In the genomic region with DNA sequence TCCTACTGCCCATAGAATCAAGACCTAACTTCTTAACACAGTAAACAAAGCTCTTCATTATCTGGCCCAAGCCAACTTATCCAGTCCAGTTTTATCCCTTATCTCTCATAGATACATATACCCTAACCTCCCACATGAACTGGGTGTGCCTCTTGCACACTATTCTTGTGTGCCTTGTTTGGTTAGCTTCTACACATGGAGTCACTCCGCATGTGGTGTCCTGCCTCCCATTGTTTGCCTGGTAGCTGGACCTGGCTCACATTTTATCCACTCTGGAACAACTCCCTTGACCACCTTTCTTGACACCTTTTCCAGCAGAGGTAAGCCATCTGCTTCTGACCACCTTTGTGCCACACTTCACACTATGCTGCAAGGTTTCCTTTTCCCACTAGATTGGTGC, we compare ENCODE assay signal across 14 cellular contexts. TPM values are rescaled to one million over a fixed set of nuclear protein-coding genes. Genes with fewer than 3 reads are reported as not detected.
A peak's percentile ranks its signal among the peaks of the same experiment; 100 is the strongest.
DNase-seq lines count a peak whose midpoint lies in the region; ATAC-seq, FAIRE-seq and TF ChIP-seq lines count a peak whose summit lies in the region.
"Had no signal": no experiment of that assay in that cellular context is flagged by ENCODE, and none has a peak within 500 bp of the region (broad histone marks: within the 10 kb centered on the region; RNA-seq: fewer than 3 reads in every experiment).

No MANE protein-coding gene starts in this region.

- TF ChIP-seq CTCF in right atrium auricular region (IDR thresholded peaks at IDR 0.05) (no peak), type B pancreatic cell (conservative IDR thresholded peaks at IDR 0.05) (no peak), progenitor cell of endocrine pancreas (IDR thresholded peaks at IDR 0.05; ENCODE audit: unreplicated experiment) (no peak)

- H3K4me1 ChIP-seq in right atrium auricular region = peaks cover 0 to 87% of the 10 kb centered on the region in 2 donors

- no peaks in the 10 kb centered on the region for H3K27me3 Mint-ChIP-seq in central memory CD8-positive, alpha-beta T cell
- H3K27me3 Mint-ChIP-seq in type B pancreatic cell (no peaks in the 10 kb centered on the region), progenitor cell of endocrine pancreas (no peaks in the 10 kb centered on the region)

- H3K4me3 ChIP-seq in right atrium auricular region = no peak overlapping the region
- H3K4me3 ChIP-seq: colonic mucosa, lung, psoas muscle had no signal

- peaks cover 37% of the 10 kb centered on the region for H3K36me3 Mint-ChIP-seq in central memory CD8-positive, alpha-beta T cell (ENCODE audit: insufficient read depth)
- H3K36me3 Mint-ChIP-seq in type B pancreatic cell (peaks cover 18% of the 10 kb centered on the region), progenitor cell of endocrine pancreas (ENCODE audit: insufficient read depth) (peaks cover 5% of the 10 kb centered on the region)

- H3K36me3 ChIP-seq in right atrium auricular region = peaks cover 8% of the 10 kb centered on the region
- H3K36me3 ChIP-seq: colonic mucosa had no signal

- intact Hi-C loops in left ventricle myocardium superior (cut with micrococcal nuclease) = no loop called here

- FAIRE-seq in RCC 7860 (lab: Jason Lieb, UNC) = no peak

- peak overlapping the region; percentile 16 for H3K4me3 Mint-ChIP-seq in central memory CD8-positive, alpha-beta T cell
- H3K4me3 Mint-ChIP-seq in type B pancreatic cell (no peak overlapping the region), progenitor cell of endocrine pancreas (ENCODE audit: low read depth) (no peak overlapping the region)

- ATAC-seq in left ventricle myocardium superior (peak; percentile 14), HG03045 (IDR thresholded peaks at IDR 0.05; ENCODE audit: unreplicated experiment) (peak; percentile 17)
- no peak for ATAC-seq in central memory CD8-positive, alpha-beta T cell (replicated peaks; ENCODE audit: extremely low read depth, poor library complexity, severe bottlenecking)
- ATAC-seq: psoas muscle had no signal

- no peaks in the 10 kb centered on the region for H3K9me3 Mint-ChIP-seq in central memory CD8-positive, alpha-beta T cell
- H3K9me3 Mint-ChIP-seq in type B pancreatic cell = no peaks in the 10 kb centered on the region
- no peaks in the 10 kb centered on the region for H3K9me3 Mint-ChIP-seq in progenitor cell of endocrine pancreas (ENCODE audit: low read depth)

- H3K27ac ChIP-seq in right atrium auricular region (no peak overlapping the region), caudate nucleus (ENCODE audit: low read depth, low read length) (no peak overlapping the region)
- H3K27ac ChIP-seq: colonic mucosa, psoas muscle had no signal

- H3K4me1 Mint-ChIP-seq in central memory CD8-positive, alpha-beta T cell = peaks cover 69% of the 10 kb centered on the region
- H3K4me1 Mint-ChIP-seq in type B pancreatic cell (ENCODE audit: unreplicated experiment) (peaks cover 43% of the 10 kb centered on the region), progenitor cell of endocrine pancreas (ENCODE audit: low read depth) (peaks cover 57% of the 10 kb centered on the region)

- no peaks in the 10 kb centered on the region for H3K9me3 ChIP-seq in right atrium auricular region
- H3K9me3 ChIP-seq: colonic mucosa, psoas muscle had no signal

- no peaks in the 10 kb centered on the region for H3K27me3 ChIP-seq in right atrium auricular region
- H3K27me3 ChIP-seq: colonic mucosa had no signal

- H3K27ac Mint-ChIP-seq in central memory CD8-positive, alpha-beta T cell (ENCODE audit: low read depth) = no peak overlapping the region
- H3K27ac Mint-ChIP-seq in type B pancreatic cell (peak overlapping the region; percentile 22), progenitor cell of endocrine pancreas (no peak overlapping the region)

- no peak for DNase-seq in left ventricle myocardium superior
- DNase-seq in right atrium auricular region (ENCODE audit: low spot score) = no peak
- no peak for DNase-seq in central memory CD8-positive, alpha-beta T cell (ENCODE audit: low spot score in 2 of 2)
- no peak for DNase-seq in type B pancreatic cell (ENCODE audit: extremely low spot score, unreplicated experiment)
- no peak for DNase-seq in progenitor cell of endocrine pancreas (ENCODE audit: low spot score, unreplicated experiment)
- no peak for DNase-seq in caudate nucleus (lab: John Stamatoyannopoulos, UW)
- DNase-seq in RCC 7860 (ENCODE audit: low spot score) = no peak
- DNase-seq: activated gamma-delta T cell, C1 segment of cervical spinal cord, colonic mucosa, NCI-H1930, psoas muscle had no signal

RNA-seq across cellular contexts. Expression of a gene that starts 15.2 kb away (rescaled TPM):
- total RNA-seq in left ventricle myocardium superior = 28.2 TPM
- total RNA-seq in right atrium auricular region = 10 to 100 TPM; 39.9 to 47.2 TPM
- 37.5 and 48.1 TPM in 2 replicates for total RNA-seq in type B pancreatic cell (ENCODE audit: low replicate concordance)
- 32.1 and 38.6 TPM in 2 replicates for total RNA-seq in progenitor cell of endocrine pancreas
